ENCODE assay signal across 10 cellular contexts in genomic region chr9:20940447-20941176, GRCh38.
DNase-seq lines count a peak whose midpoint lies in the region; ATAC-seq, FAIRE-seq and TF ChIP-seq lines count a peak whose summit lies in the region.
"Had no signal": no experiment of that assay in that cellular context is flagged by ENCODE, and none has a peak within 500 bp of the region (broad histone marks: within the 10 kb centered on the region; RNA-seq: fewer than 3 reads in every experiment).

No MANE protein-coding gene starts in this region.

- H3K27me3 Mint-ChIP-seq in activated CD8-positive, alpha-beta T cell treated with anti-CD3 and anti-CD28 coated beads, Interleukin-2, amount 10 ng/mL, durations not matched to agents 7 days and 5 days (ENCODE audit: low read depth), result no peaks in the 10 kb centered on the region
- H3K27me3 Mint-ChIP-seq: CD8-positive, alpha-beta memory T cell had no signal

- H3K9me3 ChIP-seq in sigmoid colon, result no peaks in the 10 kb centered on the region
- no peaks in the 10 kb centered on the region for H3K9me3 ChIP-seq in testis

- H3K27me3 ChIP-seq in sigmoid colon (no peaks in the 10 kb centered on the region), testis (no peaks in the 10 kb centered on the region)

- no peaks in the 10 kb centered on the region for H3K9me3 Mint-ChIP-seq in activated CD8-positive, alpha-beta T cell treated with anti-CD3 and anti-CD28 coated beads, Interleukin-2, amount 10 ng/mL, durations not matched to agents 7 days and 5 days (ENCODE audit: insufficient read depth)
- H3K9me3 Mint-ChIP-seq: CD8-positive, alpha-beta memory T cell had no signal

- H3K4me3 Mint-ChIP-seq in activated CD8-positive, alpha-beta T cell treated with anti-CD3 and anti-CD28 coated beads, Interleukin-2, amount 10 ng/mL, durations not matched to agents 7 days and 5 days, result no peak overlapping the region

- no peak for TF ChIP-seq EP300 in sigmoid colon (IDR thresholded peaks at IDR 0.05)

- CTCF ChIA-PET in activated CD8-positive, alpha-beta T cell treated with anti-CD3 and anti-CD28 coated beads, Interleukin-2, amount 10 ng/mL, durations not matched to agents 7 days and 5 days (lab: Charles Lee), result interaction anchor here (0.6 to 7.1 kb wide), 52 partner anchors 9 to 1019 kb away, joined by 3 to 115 read pairs (median 4); partner anchors contain the start of gene MLLT3

- peak overlapping the region; percentile 9 for H3K27ac Mint-ChIP-seq in activated CD8-positive, alpha-beta T cell treated with anti-CD3 and anti-CD28 coated beads, Interleukin-2, amount 10 ng/mL, durations not matched to agents 7 days and 5 days

- TF ChIP-seq CTCF in sigmoid colon (IDR thresholded peaks at IDR 0.05) (no peak), testis (IDR thresholded peaks at IDR 0.05) (no peak)

- H3K4me3 ChIP-seq in sigmoid colon, result no peak overlapping the region
- H3K4me3 ChIP-seq in testis, result no peak overlapping the region
- H3K4me3 ChIP-seq: lung had no signal

- intact Hi-C loops in sigmoid colon (cut with DNase I) (loop anchor here (1.0 to 10.0 kb wide), 6 partner anchors 172 to 1014 kb away; partner anchors contain the start of genes FOCAD and MLLT3), testis (cut with DNase I; ENCODE audit: low total_unique reads) (loop anchor here (10.0 kb wide), 1 partner anchor 1016 kb away; no protein-coding TSS in a partner anchor)

- TF ChIP-seq POLR2A in sigmoid colon (IDR thresholded peaks at IDR 0.05) (no peak), testis (IDR thresholded peaks at IDR 0.05) (no peak)

- POLR2A ChIA-PET in activated CD8-positive, alpha-beta T cell treated with anti-CD3 and anti-CD28 coated beads, Interleukin-2, amount 10 ng/mL, durations not matched to agents 7 days and 5 days (lab: Charles Lee), result no interaction called here

- FAIRE-seq in GM19239 (lab: Jason Lieb, UNC), result peak; percentile 71

- H3K27ac ChIP-seq in caudate nucleus (ENCODE audit: low read depth, low read length), result no peak overlapping the region
- H3K27ac ChIP-seq in sigmoid colon, result no peak overlapping the region
- no peak overlapping the region for H3K27ac ChIP-seq in testis

- H3K36me3 ChIP-seq in sigmoid colon (no peaks in the 10 kb centered on the region), testis (ENCODE audit: low read depth, missing control alignments) (no peaks in the 10 kb centered on the region)

- peak; percentile 44 for ATAC-seq in HG02885 (IDR thresholded peaks at IDR 0.05; ENCODE audit: poor library complexity, unreplicated experiment)
- ATAC-seq in activated CD8-positive, alpha-beta T cell treated with anti-CD3 and anti-CD28 coated beads, Interleukin-2, amount 10 ng/mL, durations not matched to agents 7 days and 5 days, result peak; percentile 27

- H3K4me1 ChIP-seq in sigmoid colon (peaks cover 0 to 9% (median 0%) of the 10 kb centered on the region in 4 donors), testis (no peaks in the 10 kb centered on the region)

- H3K36me3 Mint-ChIP-seq in activated CD8-positive, alpha-beta T cell treated with anti-CD3 and anti-CD28 coated beads, Interleukin-2, amount 10 ng/mL, durations not matched to agents 7 days and 5 days (ENCODE audit: low read depth), result peaks cover 15% of the 10 kb centered on the region

- 68 to 70% methylated on average over 3 of the region's 3 CpGs for WGBS in sigmoid colon, 2 donors
- 61 to 71% methylated on average over 3 of the region's 3 CpGs for WGBS in testis, 2 donors

- DNase-seq in AG08395 (ENCODE audit: low spot score) (peak; percentile 1), GM19239 (ENCODE audit: insufficient read length, low spot score) (no peak), caudate nucleus (lab: John Stamatoyannopoulos, UW) (no peak), GOT3 (lab: John Stamatoyannopoulos, UW) (no peak), sigmoid colon (no peak), testis (no peak)
- DNase-seq in activated CD8-positive, alpha-beta T cell treated with anti-CD3 and anti-CD28 coated beads, Interleukin-2, amount 10 ng/mL, durations not matched to agents 7 days and 5 days, result no peak

- H3K4me1 Mint-ChIP-seq in activated CD8-positive, alpha-beta T cell treated with anti-CD3 and anti-CD28 coated beads, Interleukin-2, amount 10 ng/mL, durations not matched to agents 7 days and 5 days (ENCODE audit: low read depth), result peaks cover 5% of the 10 kb centered on the region
